ENCODE assay signal across 9 cellular contexts in genomic region chr3:49703443-49703927, GRCh38. TPM values are rescaled to one million over a fixed set of nuclear protein-coding genes. Genes with fewer than 3 reads are reported as not detected.
A peak's percentile ranks its signal among the peaks of the same experiment; 100 is the strongest.
DNase-seq lines count a peak whose midpoint lies in the region; ATAC-seq, FAIRE-seq and TF ChIP-seq lines count a peak whose summit lies in the region.
"Had no signal": no experiment of that assay in that cellular context is flagged by ENCODE, and none has a peak within 500 bp of the region (broad histone marks: within the 10 kb centered on the region; RNA-seq: fewer than 3 reads in every experiment).

No MANE protein-coding gene starts in this region.

- no peaks in the 10 kb centered on the region for H3K27me3 Mint-ChIP-seq in CD4-positive, CD25-positive, alpha-beta regulatory T cell
- H3K27me3 Mint-ChIP-seq in T-helper 17 cell (no peaks in the 10 kb centered on the region), astrocyte (ENCODE audit: low read depth, unreplicated experiment) (no peaks in the 10 kb centered on the region)
- H3K27me3 Mint-ChIP-seq: stimulated activated naive CD8-positive, alpha-beta T cell treated with anti-CD3 and anti-CD28 coated beads, Interleukin-15, Interleukin-2, amounts not matched to agents 100 ng/mL and 50 ng/mL, for 24 hours had no signal

- TF ChIP-seq CTCF in MM.1S (IDR thresholded peaks at IDR 0.05; ENCODE audit: low read length) (peak; percentile 78), astrocyte (IDR thresholded peaks at IDR 0.05; ENCODE audit: insufficient read depth, low read depth, low read length) (peak; percentile 63), hepatocyte (IDR thresholded peaks at IDR 0.05; ENCODE audit: poor library complexity) (peak; percentile 67)

- H3K9ac ChIP-seq in MM.1S (ENCODE audit: low read length) (no peak overlapping the region), astrocyte (ENCODE audit: low read length) (no peak overlapping the region)

- peak; percentile 46 to 77 (median 71) for DNase-seq in CD4-positive, CD25-positive, alpha-beta regulatory T cell
- DNase-seq in MM.1S, result peak; percentile 63
- peak; percentile 38 to 56 (median 44) for DNase-seq in T-helper 17 cell
- DNase-seq in astrocyte (ENCODE audit: low read depth), result no peak
- peak; percentile 74 for DNase-seq in hepatocyte (ENCODE audit: low spot score)
- DNase-seq in stimulated activated CD4-positive, alpha-beta T cell treated with anti-CD3 and anti-CD28 coated beads, Interleukin-12 subunit alpha, Interleukin-12 subunit beta, amount 100 ng/mL, for 48 hours (ENCODE audit: low read depth in 2 of 3, low spot score in 1 of 3), result peak in 2 of 3 donors; percentile 47 to 48

- H3K4me1 ChIP-seq in CD4-positive, CD25-positive, alpha-beta regulatory T cell (ENCODE audit: control insufficient read depth, insufficient read depth, low read length, poor library complexity, severe bottlenecking), result no peaks in the 10 kb centered on the region
- H3K4me1 ChIP-seq in MM.1S (ENCODE audit: low read length), result no peaks in the 10 kb centered on the region
- H3K4me1 ChIP-seq in astrocyte (ENCODE audit: insufficient read depth, low read length), result no peaks in the 10 kb centered on the region
- H3K4me1 ChIP-seq in hepatocyte (ENCODE audit: insufficient read depth), result no peaks in the 10 kb centered on the region

- peaks cover 19% of the 10 kb centered on the region for H3K36me3 Mint-ChIP-seq in CD4-positive, CD25-positive, alpha-beta regulatory T cell
- H3K36me3 Mint-ChIP-seq in T-helper 17 cell (ENCODE audit: low read depth) (peaks cover 2% of the 10 kb centered on the region), astrocyte (ENCODE audit: low read depth, unreplicated experiment) (peaks cover 14% of the 10 kb centered on the region)

- no peaks in the 10 kb centered on the region for H4K20me1 ChIP-seq in MM.1S (ENCODE audit: insufficient read depth, low read length)
- H4K20me1 ChIP-seq in astrocyte (ENCODE audit: insufficient read depth, low read length), result peaks cover 9% of the 10 kb centered on the region
- no peaks in the 10 kb centered on the region for H4K20me1 ChIP-seq in hepatocyte (ENCODE audit: insufficient read depth, poor library complexity, severe bottlenecking)

- H3K4me1 Mint-ChIP-seq in CD4-positive, CD25-positive, alpha-beta regulatory T cell, result peaks cover 0 to 5% (median 0%) of the 10 kb centered on the region in 4 donors
- H3K4me1 Mint-ChIP-seq in T-helper 17 cell (peaks cover 14% of the 10 kb centered on the region), astrocyte (ENCODE audit: low read depth, unreplicated experiment) (peaks cover 8% of the 10 kb centered on the region)

- ATAC-seq in CD4-positive, CD25-positive, alpha-beta regulatory T cell (ENCODE audit: low read depth in 2 of 2), result peak; percentile 89 to 92
- ATAC-seq in GM19351 (IDR thresholded peaks at IDR 0.05; ENCODE audit: unreplicated experiment) (peak; percentile 77), T-helper 17 cell (peak; percentile 99), HG02938 (IDR thresholded peaks at IDR 0.05; ENCODE audit: unreplicated experiment) (no peak)

- H2AFZ ChIP-seq in MM.1S (ENCODE audit: low read length) (no peak overlapping the region), astrocyte (ENCODE audit: low read depth, low read length) (no peak overlapping the region), hepatocyte (no peak overlapping the region)

- no peaks in the 10 kb centered on the region for H3K9me3 ChIP-seq in CD4-positive, CD25-positive, alpha-beta regulatory T cell (ENCODE audit: control insufficient read depth in 2 of 2, low read length in 2 of 2)
- no peaks in the 10 kb centered on the region for H3K9me3 ChIP-seq in MM.1S (replicated peaks; ENCODE audit: insufficient read depth, low read length)
- H3K9me3 ChIP-seq in T-helper 17 cell (ENCODE audit: control insufficient read depth, low read length, poor library complexity, severe bottlenecking), result no peaks in the 10 kb centered on the region
- H3K9me3 ChIP-seq in astrocyte (ENCODE audit: insufficient read depth, low read depth, low read length), result no peaks in the 10 kb centered on the region
- no peaks in the 10 kb centered on the region for H3K9me3 ChIP-seq in hepatocyte (ENCODE audit: low read depth)

- H3K4me3 ChIP-seq in CD4-positive, CD25-positive, alpha-beta regulatory T cell (ENCODE audit: low read depth, low read length), result no peak overlapping the region
- H3K4me3 ChIP-seq in MM.1S (ENCODE audit: low read length), result no peak overlapping the region
- H3K4me3 ChIP-seq in astrocyte (ENCODE audit: insufficient read depth, low read depth, low read length), result no peak overlapping the region
- no peak overlapping the region for H3K4me3 ChIP-seq in hepatocyte

- H3K9me2 ChIP-seq in MM.1S (replicated peaks; ENCODE audit: insufficient read depth, low read length) (no peaks in the 10 kb centered on the region), hepatocyte (replicated peaks; ENCODE audit: insufficient read depth) (no peaks in the 10 kb centered on the region)

- no peaks in the 10 kb centered on the region for H3F3A ChIP-seq in MM.1S (ENCODE audit: insufficient read depth, low read length)

- H3K4me3 Mint-ChIP-seq in CD4-positive, CD25-positive, alpha-beta regulatory T cell, result peak overlapping the region in 1 of 4 donors; percentile 63
- H3K4me3 Mint-ChIP-seq in T-helper 17 cell (no peak overlapping the region), astrocyte (ENCODE audit: unreplicated experiment) (no peak overlapping the region)
- H3K4me3 Mint-ChIP-seq: stimulated activated naive CD8-positive, alpha-beta T cell treated with anti-CD3 and anti-CD28 coated beads, Interleukin-15, Interleukin-2, amounts not matched to agents 100 ng/mL and 50 ng/mL, for 24 hours had no signal

- no peak for FAIRE-seq in astrocyte (lab: Jason Lieb, UNC)

- peaks cover 22% of the 10 kb centered on the region for H3K36me3 ChIP-seq in CD4-positive, CD25-positive, alpha-beta regulatory T cell (ENCODE audit: control insufficient read depth, insufficient read depth, low read length)
- H3K36me3 ChIP-seq in MM.1S (replicated peaks; ENCODE audit: insufficient read depth, low read length), result no peaks in the 10 kb centered on the region
- no peaks in the 10 kb centered on the region for H3K36me3 ChIP-seq in astrocyte (ENCODE audit: insufficient read depth, low read length)
- no peaks in the 10 kb centered on the region for H3K36me3 ChIP-seq in hepatocyte (replicated peaks; ENCODE audit: insufficient read depth, low read depth)

- H3K79me2 ChIP-seq in MM.1S (ENCODE audit: low read length) (no peaks in the 10 kb centered on the region), astrocyte (ENCODE audit: insufficient read depth, low read length) (no peaks in the 10 kb centered on the region), hepatocyte (no peaks in the 10 kb centered on the region)

- H3K27ac Mint-ChIP-seq in CD4-positive, CD25-positive, alpha-beta regulatory T cell, result peak overlapping the region in 1 of 3 donors; percentile 32
- peak overlapping the region; percentile 59 for H3K27ac Mint-ChIP-seq in T-helper 17 cell
- no peak overlapping the region for H3K27ac Mint-ChIP-seq in astrocyte (ENCODE audit: unreplicated experiment)
- H3K27ac Mint-ChIP-seq: stimulated activated naive CD8-positive, alpha-beta T cell treated with anti-CD3 and anti-CD28 coated beads, Interleukin-15, Interleukin-2, amounts not matched to agents 100 ng/mL and 50 ng/mL, for 24 hours had no signal

- H3K27ac ChIP-seq in CD4-positive, CD25-positive, alpha-beta regulatory T cell (ENCODE audit: insufficient read depth, low read length, poor library complexity, severe bottlenecking), result no peak overlapping the region
- H3K27ac ChIP-seq in MM.1S (ENCODE audit: low read length), result no peak overlapping the region
- no peak overlapping the region for H3K27ac ChIP-seq in astrocyte (ENCODE audit: low read depth, low read length)
- no peak overlapping the region for H3K27ac ChIP-seq in hepatocyte

- peaks cover 0 to 1% (median 0%) of the 10 kb centered on the region in 7 donors for H3K9me3 Mint-ChIP-seq in CD4-positive, CD25-positive, alpha-beta regulatory T cell
- no peaks in the 10 kb centered on the region for H3K9me3 Mint-ChIP-seq in astrocyte (ENCODE audit: unreplicated experiment)
- H3K9me3 Mint-ChIP-seq: stimulated activated naive CD8-positive, alpha-beta T cell treated with anti-CD3 and anti-CD28 coated beads, Interleukin-15, Interleukin-2, amounts not matched to agents 100 ng/mL and 50 ng/mL, for 24 hours had no signal

- no peak overlapping the region for H3K4me2 ChIP-seq in MM.1S (ENCODE audit: low read depth, low read length)
- H3K4me2 ChIP-seq in astrocyte (ENCODE audit: low read length), result no peak overlapping the region
- no peak overlapping the region for H3K4me2 ChIP-seq in hepatocyte

- WGBS in hepatocyte (ENCODE audit: low lambda C conversion rate, missing lambda C conversion rate), result 73% methylated on average over 14 of the region's 14 CpGs

- no peaks in the 10 kb centered on the region for H3K27me3 ChIP-seq in CD4-positive, CD25-positive, alpha-beta regulatory T cell (ENCODE audit: control insufficient read depth, insufficient read depth, low read length)
- H3K27me3 ChIP-seq in MM.1S (replicated peaks; ENCODE audit: insufficient read depth, low read length), result no peaks in the 10 kb centered on the region
- H3K27me3 ChIP-seq in astrocyte (ENCODE audit: insufficient read depth, low read length), result no peaks in the 10 kb centered on the region
- no peaks in the 10 kb centered on the region for H3K27me3 ChIP-seq in hepatocyte

RNA-seq across cellular contexts. Expression of gene RNF123, which starts 14.1 kb away (rescaled TPM):
- total RNA-seq in CD4-positive, CD25-positive, alpha-beta regulatory T cell, result 47.1 TPM
- polyA plus RNA-seq in CD4-positive, CD25-positive, alpha-beta regulatory T cell, result 10 to 100 TPM in 3 of 4 donors, 1 to 10 TPM in 1; 9.8 to 16.6 (median 12.6) TPM
- total RNA-seq in T-helper 17 cell (10 to 100 TPM; 37.7 to 45.1 TPM), astrocyte (40.9 and 49.8 TPM in 2 replicates), hepatocyte (27.7 and 32.1 TPM in 2 replicates)
- polyA plus RNA-seq in hepatocyte, result 34.6 and 39.1 TPM in 2 replicates

RNA-seq across cellular contexts. Expression of gene MST1, which starts 14.2 kb away (rescaled TPM):
- total RNA-seq in CD4-positive, CD25-positive, alpha-beta regulatory T cell, result 4.1 TPM
- polyA plus RNA-seq in CD4-positive, CD25-positive, alpha-beta regulatory T cell, result 1 to 10 TPM in 2 of 4 donors, under 1 TPM in 2; 0.76 to 1.6 (median 0.97) TPM
- total RNA-seq in T-helper 17 cell (10 to 100 TPM in 1 of 2 donors, 1 to 10 TPM in 1; 7.5 to 11.3 TPM), astrocyte (9.3 and 15.1 TPM in 2 replicates), hepatocyte (90.3 and 116 TPM in 2 replicates)
- 137 and 158 TPM in 2 replicates for polyA plus RNA-seq in hepatocyte

RNA-seq across cellular contexts. Expression of gene AMIGO3, which starts 16.0 kb away (rescaled TPM):
- total RNA-seq in CD4-positive, CD25-positive, alpha-beta regulatory T cell, result not detected
- polyA plus RNA-seq in CD4-positive, CD25-positive, alpha-beta regulatory T cell, result 1 to 10 TPM in 3 of 4 donors, under 1 TPM in 1; 0.53 to 1.5 (median 1.1) TPM
- under 1 TPM in 1 of 2 donors, not detected in 1; 0.99 TPM for total RNA-seq in T-helper 17 cell
- total RNA-seq in astrocyte, result 0.16 TPM in 1 of 2 replicates, not detected in the other
- 0.57 and 0.76 TPM in 2 replicates for total RNA-seq in hepatocyte
- 1.7 and 2.4 TPM in 2 replicates for polyA plus RNA-seq in hepatocyte

RNA-seq across cellular contexts. Expression of gene GMPPB, which starts 20.3 kb away (rescaled TPM):
- total RNA-seq in CD4-positive, CD25-positive, alpha-beta regulatory T cell, result 32.1 TPM
- 10 to 100 TPM; 14.7 to 29.7 (median 16.9) TPM for polyA plus RNA-seq in CD4-positive, CD25-positive, alpha-beta regulatory T cell
- total RNA-seq in T-helper 17 cell (10 to 100 TPM; 42.9 to 61.9 TPM), astrocyte (21.4 and 24.6 TPM in 2 replicates), hepatocyte (24.3 and 31.5 TPM in 2 replicates)
- 41.0 and 48.7 TPM in 2 replicates for polyA plus RNA-seq in hepatocyte

RNA-seq across cellular contexts. Expression of gene APEH, which starts 29.3 kb away (rescaled TPM):
- total RNA-seq in CD4-positive, CD25-positive, alpha-beta regulatory T cell, result 87.7 TPM
- 100 to 1,000 TPM; 126 to 138 (median 135) TPM for polyA plus RNA-seq in CD4-positive, CD25-positive, alpha-beta regulatory T cell
- total RNA-seq in T-helper 17 cell, result 10 to 100 TPM; 61.2 to 71.0 TPM
- 80.8 and 91.2 TPM in 2 replicates for total RNA-seq in astrocyte
- total RNA-seq in hepatocyte, result 120 and 125 TPM in 2 replicates
- 138 and 148 TPM in 2 replicates for polyA plus RNA-seq in hepatocyte
